Comparison of ENCODE assay signal across 29 cellular contexts in genomic region chr1:184254849-184255248, GRCh38.
DNase-seq lines count a peak whose midpoint lies in the region; FAIRE-seq and TF ChIP-seq lines count a peak whose summit lies in the region.
"Had no signal": no experiment of that assay in that cellular context is flagged by ENCODE, and none has a peak within 500 bp of the region (broad histone marks: within the 10 kb centered on the region; RNA-seq: fewer than 3 reads in every experiment).

No MANE protein-coding gene starts in this region.

- H3K27ac ChIP-seq in brain microvascular endothelial cell (peak overlapping the region; percentile 49), mesendoderm (ENCODE audit: low read depth, low read length) (peak overlapping the region; percentile 27), spleen (peak overlapping the region in 7 of 8 donors; percentile 56 to 83 (median 68))
- H3K27ac ChIP-seq: HL-60, KMS-11, PC-9, SJSA1 had no signal

- H3K79me2 ChIP-seq in mesendoderm (ENCODE audit: control insufficient read depth, insufficient read depth, low read length): no peaks in the 10 kb centered on the region

- no peaks in the 10 kb centered on the region for H3K9me3 ChIP-seq in spleen
- H3K9me3 ChIP-seq: Caco-2, SJSA1 had no signal

- H3K23ac ChIP-seq in mesendoderm (ENCODE audit: low read length): no peak overlapping the region

- WGBS in mesendoderm (ENCODE audit: extremely low coverage, insufficient coverage, low lambda C conversion rate): no CpG with 5 or more reads among the region's 3 CpGs
- WGBS in spleen, 5 donors: 84 to 95% (median 92%) methylated on average over 3 of the region's 3 CpGs

- intact Hi-C loops in spleen (cut with DNase I; ENCODE audit: low total_unique reads): no loop called here

- TF ChIP-seq CTCF in brain microvascular endothelial cell (IDR thresholded peaks at IDR 0.05; ENCODE audit: low read depth, low read length, missing control alignments) (no peak), spleen (IDR thresholded peaks at IDR 0.05 in 8 of 11, conservative IDR thresholded peaks at IDR 0.05 in 3 of 11) (no peak)

- no peak overlapping the region for H3K9ac ChIP-seq in mesendoderm (ENCODE audit: low read length)
- H3K9ac ChIP-seq: KMS-11 had no signal

- H2AK5ac ChIP-seq in mesendoderm (ENCODE audit: low read length): no peak overlapping the region

- in situ Hi-C loops in brain microvascular endothelial cell (cut with HindIII; ENCODE audit: low pct_ligation_motif_present, low sequenced_read_pairs): no loop called here

- H3K79me1 ChIP-seq in mesendoderm (ENCODE audit: low read length): no peaks in the 10 kb centered on the region

- H3K4me3 ChIP-seq in brain microvascular endothelial cell (ENCODE audit: low read depth, low read length) (no peak overlapping the region), mesendoderm (ENCODE audit: low read length) (no peak overlapping the region), spleen (no peak overlapping the region)
- H3K4me3 ChIP-seq: PC-9, SJSA1 had no signal

- H3K27me3 ChIP-seq in brain microvascular endothelial cell (replicated peaks) (no peaks in the 10 kb centered on the region), mesendoderm (ENCODE audit: insufficient read depth, low read length, poor library complexity) (no peaks in the 10 kb centered on the region), spleen (replicated peaks in 1 of 7) (peaks cover 0 to 4% (median 0%) of the 10 kb centered on the region in 7 donors)
- H3K27me3 ChIP-seq: SJSA1 had no signal

- H2BK120ac ChIP-seq in mesendoderm (ENCODE audit: low read depth, low read length): no peak overlapping the region

- H3K36me3 ChIP-seq in brain microvascular endothelial cell (replicated peaks) (no peaks in the 10 kb centered on the region), mesendoderm (ENCODE audit: control insufficient read depth, insufficient read depth, low read length) (no peaks in the 10 kb centered on the region), spleen (no peaks in the 10 kb centered on the region)
- H3K36me3 ChIP-seq: SJSA1 had no signal

- H3K18ac ChIP-seq in mesendoderm (ENCODE audit: low read length): no peak overlapping the region

- H3K56ac ChIP-seq in mesendoderm (ENCODE audit: low read length): no peak overlapping the region

- no peak for TF ChIP-seq POLR2A in spleen (IDR thresholded peaks at IDR 0.05)

- no peak overlapping the region for H3K4me2 ChIP-seq in mesendoderm (ENCODE audit: low read length)
- H3K4me2 ChIP-seq: KMS-11, PC-9 had no signal

- no peak overlapping the region for H3K4ac ChIP-seq in mesendoderm (ENCODE audit: low read depth, low read length)

- peak; percentile 23 to 72 for DNase-seq in NCI-H524 (lab: John Stamatoyannopoulos, UW)
- no peak for DNase-seq in brain microvascular endothelial cell
- DNase-seq in mesendoderm: peak; percentile 93
- DNase-seq in spleen: no peak
- no peak for DNase-seq in NCI-H1694 (lab: John Stamatoyannopoulos, UW)
- no peak for DNase-seq in hippocampal formation (lab: John Stamatoyannopoulos, UW)
- no peak for DNase-seq in RCC 7860 (ENCODE audit: low spot score)
- DNase-seq: AML-193; C1 segment of cervical spinal cord; Caco-2; CD4-positive, alpha-beta memory T cell; DMS79; EL; GF-D8; H7; MM.1S; NCI-H1694 treated with DMSO at 0.1 percent for 48 hours; NCI-H2081; NCI-H2227 treated with DMSO at 0.1 percent for 48 hours; NCI-H510A; NCI-H748 treated with DMSO at 0.1 percent for 48 hours; NK-92 treated with Interleukin-12 subunit alpha and Interleukin-12 subunit beta, amount 100 ng/mL, for 24 hours; PC-9; Right ventricle myocardium superior; RPMI8226 had no signal

- H4K5ac ChIP-seq in mesendoderm (ENCODE audit: low read length): no peak overlapping the region

- H2BK15ac ChIP-seq in mesendoderm (replicated peaks; ENCODE audit: low read depth): no peak overlapping the region

- no peak overlapping the region for H2BK5ac ChIP-seq in mesendoderm (ENCODE audit: low read length)

- FAIRE-seq in RCC 7860 (lab: Jason Lieb, UNC): no peak
- FAIRE-seq: GM12891 had no signal

- H3K4me1 ChIP-seq in mesendoderm (ENCODE audit: control insufficient read depth, low read depth, low read length) (peaks cover 8% of the 10 kb centered on the region), spleen (peaks cover 0 to 5% (median 0%) of the 10 kb centered on the region in 6 donors)
- H3K4me1 ChIP-seq: Caco-2, SJSA1 had no signal

- no peak overlapping the region for H4K8ac ChIP-seq in mesendoderm (ENCODE audit: low read depth, low read length)

Comparison
In these comparisons a context has a peak if more than half of its experiments do, and no peak if none do; other contexts are left out.
1. DNase-seq: peak in NCI-H524 (2 of 2) and mesendoderm (single experiment); none in brain microvascular endothelial cell (single experiment), spleen (single experiment), NCI-H1694 (single experiment), hippocampal formation (0 of 2) and RCC 7860 (single experiment).
2. Peak in every context shown above with its lines, with median percentiles within 50 percentile points of each other: H3K27ac ChIP-seq.